1 cellular context compared by ENCODE assay signal in genomic region chr17:75749545-75750389, GRCh38.
TF ChIP-seq lines count a peak whose summit lies in the region.

No MANE protein-coding gene starts in this region.

TF ChIP-seq in K562, 482 proteins besides CTCF, POLR2A, EP300 and RAD21 (continued from another document and continues in another):
- no peak for TF ChIP-seq IRF9 (tag; IDR thresholded peaks at IDR 0.05)
- TF ChIP-seq ZBTB49 (CRISPR knock-in tag; IDR thresholded peaks at IDR 0.05; ENCODE audit: borderline replicate concordance) = no peak
- no peak for TF ChIP-seq FOXP1 (CRISPR knock-in tag; IDR thresholded peaks at IDR 0.05)
- TF ChIP-seq HLTF (IDR thresholded peaks at IDR 0.05) = no peak
- no peak for TF ChIP-seq U2AF2 (optimal IDR thresholded peaks at IDR 0.05; ENCODE audit: low read depth, low read length)
- no peak for TF ChIP-seq DPF2 (IDR thresholded peaks at IDR 0.05)
- no peak for TF ChIP-seq MTA2 (IDR thresholded peaks at IDR 0.05; ENCODE audit: low read depth)
- no peak for TF ChIP-seq SMARCE1 (IDR thresholded peaks at IDR 0.05)
- peak; percentile 57; the same call in 1 of the 2 replicates for TF ChIP-seq CTBP1 (IDR thresholded peaks at IDR 0.05; ENCODE audit: borderline replicate concordance)
- no peak for TF ChIP-seq ZNF165 (CRISPR knock-in tag; IDR thresholded peaks at IDR 0.05; ENCODE audit: borderline replicate concordance)
- TF ChIP-seq EP400 (IDR thresholded peaks at IDR 0.05) = no peak
- TF ChIP-seq SUPT5H (IDR thresholded peaks at IDR 0.05) = no peak
- TF ChIP-seq ZNF57 (CRISPR knock-in tag; IDR thresholded peaks at IDR 0.05) = no peak
- no peak for TF ChIP-seq ETS2 (tag; IDR thresholded peaks at IDR 0.05; ENCODE audit: borderline replicate concordance, poor library complexity, severe bottlenecking)
- TF ChIP-seq TAL1 (IDR thresholded peaks at IDR 0.05) = no peak
- no peak for TF ChIP-seq HMG20A (CRISPR knock-in tag; conservative IDR thresholded peaks at IDR 0.05)
- TF ChIP-seq, protein P1, sequence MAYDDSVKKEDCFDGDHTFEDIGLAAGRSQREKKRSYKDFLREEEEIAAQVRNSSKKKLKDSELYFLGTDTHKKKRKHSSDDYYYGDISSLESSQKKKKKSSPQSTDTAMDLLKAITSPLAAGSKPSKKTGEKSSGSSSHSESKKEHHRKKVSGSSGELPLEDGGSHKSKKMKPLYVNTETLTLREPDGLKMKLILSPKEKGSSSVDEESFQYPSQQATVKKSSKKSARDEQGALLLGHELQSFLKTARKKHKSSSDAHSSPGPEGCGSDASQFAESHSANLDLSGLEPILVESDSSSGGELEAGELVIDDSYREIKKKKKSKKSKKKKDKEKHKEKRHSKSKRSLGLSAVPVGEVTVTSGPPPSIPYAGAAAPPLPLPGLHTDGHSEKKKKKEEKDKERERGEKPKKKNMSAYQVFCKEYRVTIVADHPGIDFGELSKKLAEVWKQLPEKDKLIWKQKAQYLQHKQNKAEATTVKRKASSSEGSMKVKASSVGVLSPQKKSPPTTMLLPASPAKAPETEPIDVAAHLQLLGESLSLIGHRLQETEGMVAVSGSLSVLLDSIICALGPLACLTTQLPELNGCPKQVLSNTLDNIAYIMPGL (CRISPR knock-in tag; IDR thresholded peaks at IDR 0.05) = no peak
- no peak for TF ChIP-seq ETV1 (tag; conservative IDR thresholded peaks at IDR 0.05; ENCODE audit: low read depth)
- TF ChIP-seq NRF1 (conservative IDR thresholded peaks at IDR 0.05 in 1 of 2, IDR thresholded peaks at IDR 0.05 in 1 of 2) = peak in 1 of 2 experiments; percentile 48; a peak in 2 of 4 replicates
- TF ChIP-seq SP2 (IDR thresholded peaks at IDR 0.05; ENCODE audit: extremely low read depth, low read depth, low read length, poor library complexity, severe bottlenecking) = no peak
- no peak for TF ChIP-seq ZBTB8A (IDR thresholded peaks at IDR 0.05; ENCODE audit: partially characterized antibody)
- TF ChIP-seq ZNF696 (CRISPR knock-in tag; conservative IDR thresholded peaks at IDR 0.05) = no peak
- peak; percentile 52; the same call in 1 of the 2 replicates for TF ChIP-seq MTA3 (IDR thresholded peaks at IDR 0.05; ENCODE audit: borderline replicate concordance)
- no peak for TF ChIP-seq HNRNPUL1 (IDR thresholded peaks at IDR 0.05; ENCODE audit: low read length)
- no peak for TF ChIP-seq NR2C1 (IDR thresholded peaks at IDR 0.05)
- TF ChIP-seq NR2C1 (tag; IDR thresholded peaks at IDR 0.05) = no peak
- no peak for TF ChIP-seq ZNF589 (CRISPR knock-in tag; IDR thresholded peaks at IDR 0.05; ENCODE audit: low read depth)
- no peak for TF ChIP-seq ZNF197 (CRISPR knock-in tag; IDR thresholded peaks at IDR 0.05; ENCODE audit: low read depth)
- no peak for TF ChIP-seq GTF2B (IDR thresholded peaks at IDR 0.05; ENCODE audit: extremely low read depth, insufficient read length)
- TF ChIP-seq, protein P2, sequence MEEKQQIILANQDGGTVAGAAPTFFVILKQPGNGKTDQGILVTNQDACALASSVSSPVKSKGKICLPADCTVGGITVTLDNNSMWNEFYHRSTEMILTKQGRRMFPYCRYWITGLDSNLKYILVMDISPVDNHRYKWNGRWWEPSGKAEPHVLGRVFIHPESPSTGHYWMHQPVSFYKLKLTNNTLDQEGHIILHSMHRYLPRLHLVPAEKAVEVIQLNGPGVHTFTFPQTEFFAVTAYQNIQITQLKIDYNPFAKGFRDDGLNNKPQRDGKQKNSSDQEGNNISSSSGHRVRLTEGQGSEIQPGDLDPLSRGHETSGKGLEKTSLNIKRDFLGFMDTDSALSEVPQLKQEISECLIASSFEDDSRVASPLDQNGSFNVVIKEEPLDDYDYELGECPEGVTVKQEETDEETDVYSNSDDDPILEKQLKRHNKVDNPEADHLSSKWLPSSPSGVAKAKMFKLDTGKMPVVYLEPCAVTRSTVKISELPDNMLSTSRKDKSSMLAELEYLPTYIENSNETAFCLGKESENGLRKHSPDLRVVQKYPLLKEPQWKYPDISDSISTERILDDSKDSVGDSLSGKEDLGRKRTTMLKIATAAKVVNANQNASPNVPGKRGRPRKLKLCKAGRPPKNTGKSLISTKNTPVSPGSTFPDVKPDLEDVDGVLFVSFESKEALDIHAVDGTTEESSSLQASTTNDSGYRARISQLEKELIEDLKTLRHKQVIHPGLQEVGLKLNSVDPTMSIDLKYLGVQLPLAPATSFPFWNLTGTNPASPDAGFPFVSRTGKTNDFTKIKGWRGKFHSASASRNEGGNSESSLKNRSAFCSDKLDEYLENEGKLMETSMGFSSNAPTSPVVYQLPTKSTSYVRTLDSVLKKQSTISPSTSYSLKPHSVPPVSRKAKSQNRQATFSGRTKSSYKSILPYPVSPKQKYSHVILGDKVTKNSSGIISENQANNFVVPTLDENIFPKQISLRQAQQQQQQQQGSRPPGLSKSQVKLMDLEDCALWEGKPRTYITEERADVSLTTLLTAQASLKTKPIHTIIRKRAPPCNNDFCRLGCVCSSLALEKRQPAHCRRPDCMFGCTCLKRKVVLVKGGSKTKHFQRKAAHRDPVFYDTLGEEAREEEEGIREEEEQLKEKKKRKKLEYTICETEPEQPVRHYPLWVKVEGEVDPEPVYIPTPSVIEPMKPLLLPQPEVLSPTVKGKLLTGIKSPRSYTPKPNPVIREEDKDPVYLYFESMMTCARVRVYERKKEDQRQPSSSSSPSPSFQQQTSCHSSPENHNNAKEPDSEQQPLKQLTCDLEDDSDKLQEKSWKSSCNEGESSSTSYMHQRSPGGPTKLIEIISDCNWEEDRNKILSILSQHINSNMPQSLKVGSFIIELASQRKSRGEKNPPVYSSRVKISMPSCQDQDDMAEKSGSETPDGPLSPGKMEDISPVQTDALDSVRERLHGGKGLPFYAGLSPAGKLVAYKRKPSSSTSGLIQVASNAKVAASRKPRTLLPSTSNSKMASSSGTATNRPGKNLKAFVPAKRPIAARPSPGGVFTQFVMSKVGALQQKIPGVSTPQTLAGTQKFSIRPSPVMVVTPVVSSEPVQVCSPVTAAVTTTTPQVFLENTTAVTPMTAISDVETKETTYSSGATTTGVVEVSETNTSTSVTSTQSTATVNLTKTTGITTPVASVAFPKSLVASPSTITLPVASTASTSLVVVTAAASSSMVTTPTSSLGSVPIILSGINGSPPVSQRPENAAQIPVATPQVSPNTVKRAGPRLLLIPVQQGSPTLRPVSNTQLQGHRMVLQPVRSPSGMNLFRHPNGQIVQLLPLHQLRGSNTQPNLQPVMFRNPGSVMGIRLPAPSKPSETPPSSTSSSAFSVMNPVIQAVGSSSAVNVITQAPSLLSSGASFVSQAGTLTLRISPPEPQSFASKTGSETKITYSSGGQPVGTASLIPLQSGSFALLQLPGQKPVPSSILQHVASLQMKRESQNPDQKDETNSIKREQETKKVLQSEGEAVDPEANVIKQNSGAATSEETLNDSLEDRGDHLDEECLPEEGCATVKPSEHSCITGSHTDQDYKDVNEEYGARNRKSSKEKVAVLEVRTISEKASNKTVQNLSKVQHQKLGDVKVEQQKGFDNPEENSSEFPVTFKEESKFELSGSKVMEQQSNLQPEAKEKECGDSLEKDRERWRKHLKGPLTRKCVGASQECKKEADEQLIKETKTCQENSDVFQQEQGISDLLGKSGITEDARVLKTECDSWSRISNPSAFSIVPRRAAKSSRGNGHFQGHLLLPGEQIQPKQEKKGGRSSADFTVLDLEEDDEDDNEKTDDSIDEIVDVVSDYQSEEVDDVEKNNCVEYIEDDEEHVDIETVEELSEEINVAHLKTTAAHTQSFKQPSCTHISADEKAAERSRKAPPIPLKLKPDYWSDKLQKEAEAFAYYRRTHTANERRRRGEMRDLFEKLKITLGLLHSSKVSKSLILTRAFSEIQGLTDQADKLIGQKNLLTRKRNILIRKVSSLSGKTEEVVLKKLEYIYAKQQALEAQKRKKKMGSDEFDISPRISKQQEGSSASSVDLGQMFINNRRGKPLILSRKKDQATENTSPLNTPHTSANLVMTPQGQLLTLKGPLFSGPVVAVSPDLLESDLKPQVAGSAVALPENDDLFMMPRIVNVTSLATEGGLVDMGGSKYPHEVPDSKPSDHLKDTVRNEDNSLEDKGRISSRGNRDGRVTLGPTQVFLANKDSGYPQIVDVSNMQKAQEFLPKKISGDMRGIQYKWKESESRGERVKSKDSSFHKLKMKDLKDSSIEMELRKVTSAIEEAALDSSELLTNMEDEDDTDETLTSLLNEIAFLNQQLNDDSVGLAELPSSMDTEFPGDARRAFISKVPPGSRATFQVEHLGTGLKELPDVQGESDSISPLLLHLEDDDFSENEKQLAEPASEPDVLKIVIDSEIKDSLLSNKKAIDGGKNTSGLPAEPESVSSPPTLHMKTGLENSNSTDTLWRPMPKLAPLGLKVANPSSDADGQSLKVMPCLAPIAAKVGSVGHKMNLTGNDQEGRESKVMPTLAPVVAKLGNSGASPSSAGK (IDR thresholded peaks at IDR 0.05) = no peak
- TF ChIP-seq ZNF184 (CRISPR knock-in tag; IDR thresholded peaks at IDR 0.05) = no peak
- TF ChIP-seq ZFP30 (CRISPR knock-in tag; IDR thresholded peaks at IDR 0.05; ENCODE audit: borderline replicate concordance) = no peak
- TF ChIP-seq E4F1 (CRISPR knock-in tag; IDR thresholded peaks at IDR 0.05; ENCODE audit: borderline replicate concordance) = no peak
- no peak for TF ChIP-seq PTTG1 (tag; IDR thresholded peaks at IDR 0.05; ENCODE audit: low read depth)
- no peak for TF ChIP-seq SIN3A (IDR thresholded peaks at IDR 0.05; ENCODE audit: borderline replicate concordance in 2 of 2, control insufficient read depth in 1 of 2, low read depth in 2 of 2, low read length in 2 of 2)
- no peak for TF ChIP-seq ZNF609 (CRISPR knock-in tag; IDR thresholded peaks at IDR 0.05; ENCODE audit: borderline replicate concordance)
